In the genomic region with DNA sequence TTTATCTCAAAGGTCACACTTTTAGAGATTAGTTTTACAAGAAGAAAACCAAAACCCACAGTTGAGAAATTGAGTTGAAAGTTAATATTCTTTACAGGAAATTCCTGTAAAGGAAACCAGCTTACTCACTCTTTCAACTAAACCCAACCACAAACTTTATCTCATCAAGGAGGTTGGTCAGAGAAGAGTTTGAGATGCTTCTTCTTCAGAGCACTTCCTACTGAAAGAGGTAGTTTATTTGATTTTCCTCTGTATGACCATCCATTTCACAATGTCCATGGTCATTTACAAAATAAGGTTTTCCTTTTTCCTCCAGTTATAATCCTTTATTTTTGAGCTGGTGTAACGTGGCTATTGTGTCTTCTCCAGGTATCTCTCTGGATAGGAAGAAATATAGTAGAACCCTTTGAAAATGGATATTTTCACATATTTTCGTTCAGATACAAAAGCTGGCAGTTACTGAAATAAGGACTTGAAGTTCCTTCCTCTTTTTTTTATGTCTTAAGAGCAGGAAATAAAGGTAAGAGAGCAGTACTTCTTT, we compare ENCODE assay signal across 9 cellular contexts. TPM values are rescaled to one million over a fixed set of nuclear protein-coding genes. Genes with fewer than 3 reads are reported as not detected.
A peak's percentile ranks its signal among the peaks of the same experiment; 100 is the strongest.
DNase-seq lines count a peak whose midpoint lies in the region; ATAC-seq and TF ChIP-seq lines count a peak whose summit lies in the region.
"Had no signal": no experiment of that assay in that cellular context is flagged by ENCODE, and none has a peak within 500 bp of the region (broad histone marks: within the 10 kb centered on the region; RNA-seq: fewer than 3 reads in every experiment).

No MANE protein-coding gene starts in this region.

- H3K27ac Mint-ChIP-seq in IgD-negative memory B cell, result peak overlapping the region in 2 of 3 donors; percentile 64 to 74
- H3K27ac Mint-ChIP-seq in central memory CD8-positive, alpha-beta T cell (ENCODE audit: low read depth), result peak overlapping the region; percentile 95

- H3K27me3 Mint-ChIP-seq in IgD-negative memory B cell, result peaks cover 2% of the 10 kb centered on the region
- H3K27me3 Mint-ChIP-seq in central memory CD8-positive, alpha-beta T cell, result no peaks in the 10 kb centered on the region

- no peak for TF ChIP-seq EP300 in gastroesophageal sphincter (IDR thresholded peaks at IDR 0.05)

- peak; percentile 59 for DNase-seq in GM12865 (ENCODE audit: low read depth)
- no peak for DNase-seq in central memory CD8-positive, alpha-beta T cell (ENCODE audit: low spot score in 2 of 2)
- no peak for DNase-seq in islet precursor cell
- DNase-seq in middle frontal gyrus (ENCODE audit: extremely low spot score, low spot score), result no peak
- no peak for DNase-seq in stimulated activated naive CD4-positive, alpha-beta T cell treated with Interleukin-2 at 50 U/mL for 16 hours (lab: John Stamatoyannopoulos, UW)

- no peaks in the 10 kb centered on the region for H3K27me3 ChIP-seq in gastroesophageal sphincter

- peaks cover 3% of the 10 kb centered on the region for H3K36me3 Mint-ChIP-seq in IgD-negative memory B cell
- peaks cover 11% of the 10 kb centered on the region for H3K36me3 Mint-ChIP-seq in central memory CD8-positive, alpha-beta T cell (ENCODE audit: insufficient read depth)

- no peaks in the 10 kb centered on the region for H3K9me3 Mint-ChIP-seq in IgD-negative memory B cell
- H3K9me3 Mint-ChIP-seq in central memory CD8-positive, alpha-beta T cell, result no peaks in the 10 kb centered on the region

- TF ChIP-seq POLR2A in gastroesophageal sphincter (IDR thresholded peaks at IDR 0.05), result no peak

- 28 to 52% methylated on average over 2 of the region's 2 CpGs for WGBS in gastroesophageal sphincter (ENCODE audit: low coverage in 1 of 2), 2 donors

- H3K9me3 ChIP-seq in gastroesophageal sphincter, result no peaks in the 10 kb centered on the region

- peak overlapping the region in 2 of 4 donors; percentile 35 to 50 for H3K4me3 Mint-ChIP-seq in IgD-negative memory B cell
- peak overlapping the region; percentile 62 for H3K4me3 Mint-ChIP-seq in central memory CD8-positive, alpha-beta T cell

- H3K36me3 ChIP-seq in gastroesophageal sphincter, result no peaks in the 10 kb centered on the region

- ATAC-seq in GM21576 (IDR thresholded peaks at IDR 0.05; ENCODE audit: unreplicated experiment) (peak; percentile 90), gastroesophageal sphincter (no peak)
- ATAC-seq in central memory CD8-positive, alpha-beta T cell (replicated peaks; ENCODE audit: extremely low read depth, poor library complexity, severe bottlenecking), result peak; percentile 78

- no peak overlapping the region for H3K4me3 ChIP-seq in GM12865 (ENCODE audit: low read depth, low read length)
- no peak overlapping the region for H3K4me3 ChIP-seq in gastroesophageal sphincter

- no peak overlapping the region for H3K27ac ChIP-seq in gastroesophageal sphincter
- H3K27ac ChIP-seq: VCaP had no signal

- no peak for TF ChIP-seq CTCF in GM12865 (IDR thresholded peaks at IDR 0.05; ENCODE audit: insufficient read depth, low read depth, low read length, missing control alignments)
- TF ChIP-seq CTCF in gastroesophageal sphincter (IDR thresholded peaks at IDR 0.05), result no peak

- H3K4me1 ChIP-seq in gastroesophageal sphincter, result no peaks in the 10 kb centered on the region

- H3K4me1 Mint-ChIP-seq in IgD-negative memory B cell, result peaks cover 20 to 25% (median 22%) of the 10 kb centered on the region in 3 donors
- H3K4me1 Mint-ChIP-seq in central memory CD8-positive, alpha-beta T cell, result peaks cover 57% of the 10 kb centered on the region

RNA-seq across cellular contexts. Expression of a gene that starts 4.5 kb away (rescaled TPM):
- 0.55 TPM for polyA plus RNA-seq in IgD-negative memory B cell
- 1 to 10 TPM in 1 of 4 donors, under 1 TPM in 2, not detected in 1; 0.47 to 5.0 (median 0.89) TPM for total RNA-seq in gastroesophageal sphincter

RNA-seq across cellular contexts. Expression of a gene that starts 54.5 kb away (rescaled TPM):
- not detected for polyA plus RNA-seq in IgD-negative memory B cell
- total RNA-seq in gastroesophageal sphincter, result under 1 TPM in 1 of 4 donors, not detected in 3; 0.22 TPM
